ENCODE assay signal across 8 cellular contexts in genomic region chr15:101499863-101500713, GRCh38. TPM values are rescaled to one million over a fixed set of nuclear protein-coding genes. Genes with fewer than 3 reads are reported as not detected.
A peak's percentile ranks its signal among the peaks of the same experiment; 100 is the strongest.
DNase-seq lines count a peak whose midpoint lies in the region; ATAC-seq and TF ChIP-seq lines count a peak whose summit lies in the region.

No MANE protein-coding gene starts in this region.

- H3K27me3 ChIP-seq in esophagus squamous epithelium (peaks cover 0 to 57% (median 0%) of the 10 kb centered on the region in 4 donors), transverse colon (peaks cover 16% of the 10 kb centered on the region)

- TF ChIP-seq CTCF in GM12865 (IDR thresholded peaks at IDR 0.05; ENCODE audit: insufficient read depth, low read depth, low read length, missing control alignments) (no peak), esophagus squamous epithelium (IDR thresholded peaks at IDR 0.05) (no peak), transverse colon (IDR thresholded peaks at IDR 0.05) (no peak)

- DNase-seq in GM12865 (ENCODE audit: low read depth), result peak; percentile 39
- peak; percentile 93 for DNase-seq in NCI-H1105 treated with DMSO at 0.1 percent for 48 hours (lab: John Stamatoyannopoulos, UW)
- DNase-seq in esophagus squamous epithelium (lab: John Stamatoyannopoulos, UW), result no peak
- peak; percentile 68 for DNase-seq in transverse colon
- DNase-seq in ureter (ENCODE audit: low spot score), result no peak
- DNase-seq in T-helper 9 cell, result no peak

- H3K9me3 ChIP-seq in esophagus squamous epithelium, result no peaks in the 10 kb centered on the region
- no peaks in the 10 kb centered on the region for H3K9me3 ChIP-seq in transverse colon

- peaks cover 5 to 61% (median 12%) of the 10 kb centered on the region in 3 donors for H3K4me1 ChIP-seq in esophagus squamous epithelium
- H3K4me1 ChIP-seq in transverse colon, result peaks cover 20 to 44% (median 31%) of the 10 kb centered on the region in 4 donors

- H3K36me3 ChIP-seq in esophagus squamous epithelium, result no peaks in the 10 kb centered on the region
- H3K36me3 ChIP-seq in transverse colon, result no peaks in the 10 kb centered on the region

- TF ChIP-seq EP300 in transverse colon (IDR thresholded peaks at IDR 0.05; ENCODE audit: low read depth), result no peak

- H3K27ac ChIP-seq in esophagus squamous epithelium (peak overlapping the region in 3 of 4 donors; percentile 24 to 64 (median 48)), transverse colon (no peak overlapping the region)

- TF ChIP-seq POLR2A in esophagus squamous epithelium (IDR thresholded peaks at IDR 0.05), result no peak
- TF ChIP-seq POLR2A in transverse colon (IDR thresholded peaks at IDR 0.05), result no peak

- WGBS in esophagus squamous epithelium, 2 donors, result 27 to 30% methylated on average over 10 of the region's 11 CpGs
- 21 to 44% methylated on average over 7 to 11 of the region's 11 CpGs for WGBS in transverse colon (ENCODE audit: low coverage in 1 of 2), 2 donors

- no peak overlapping the region for H3K4me3 ChIP-seq in GM12865 (ENCODE audit: low read depth, low read length)
- no peak overlapping the region for H3K4me3 ChIP-seq in esophagus squamous epithelium
- no peak overlapping the region for H3K4me3 ChIP-seq in transverse colon

- intact Hi-C loops in esophagus squamous epithelium (cut with DNase I), result loop anchor here (10.0 kb wide), 1 partner anchor 195 kb away; no protein-coding TSS in a partner anchor
- intact Hi-C loops in transverse colon (cut with DNase I; ENCODE audit: low total_unique reads), result loop anchor here (5.0 kb wide), 1 partner anchor 198 kb away; no protein-coding TSS in a partner anchor

- in situ Hi-C loops in transverse colon (cut with MboI; ENCODE audit: low pct_ligation_motif_present in 1 of 4, low pct_unique_long_range_greater_than_20kb in 1 of 4, low sequenced_read_pairs in 3 of 4), result loop anchor here in 1 of 4 donors (25.0 kb wide), 1 partner anchor 188 kb away; no protein-coding TSS in a partner anchor

- ATAC-seq in GM21825 (IDR thresholded peaks at IDR 0.05; ENCODE audit: unreplicated experiment) (peak; percentile 61), GM19455 (IDR thresholded peaks at IDR 0.05; ENCODE audit: unreplicated experiment) (no peak)

RNA-seq across cellular contexts. Expression of gene PCSK6, which starts 10.6 kb away (rescaled TPM):
- total RNA-seq in esophagus squamous epithelium, result 10 to 100 TPM in 1 of 4 donors, 1 to 10 TPM in 3; 5.1 to 13.8 (median 9.2) TPM
- total RNA-seq in transverse colon, result 100 to 1,000 TPM in 1 of 4 donors, 10 to 100 TPM in 3; 20.3 to 119 (median 49.7) TPM
- 14.5 TPM for total RNA-seq in ureter

Comparison
In these comparisons a context has a peak if more than half of its experiments do, and no peak if none do; other contexts are left out.
1. DNase-seq: peak in GM12865 (single experiment), NCI-H1105 treated with DMSO at 0.1 percent for 48 hours (single experiment) and transverse colon (single experiment); none in esophagus squamous epithelium (single experiment), ureter (single experiment) and T-helper 9 cell (single experiment).
2. H3K27ac ChIP-seq: peak in esophagus squamous epithelium (3 of 4); none in transverse colon (0 of 4).